ENCODE assay signal across 15 cellular contexts in the genomic region with DNA sequence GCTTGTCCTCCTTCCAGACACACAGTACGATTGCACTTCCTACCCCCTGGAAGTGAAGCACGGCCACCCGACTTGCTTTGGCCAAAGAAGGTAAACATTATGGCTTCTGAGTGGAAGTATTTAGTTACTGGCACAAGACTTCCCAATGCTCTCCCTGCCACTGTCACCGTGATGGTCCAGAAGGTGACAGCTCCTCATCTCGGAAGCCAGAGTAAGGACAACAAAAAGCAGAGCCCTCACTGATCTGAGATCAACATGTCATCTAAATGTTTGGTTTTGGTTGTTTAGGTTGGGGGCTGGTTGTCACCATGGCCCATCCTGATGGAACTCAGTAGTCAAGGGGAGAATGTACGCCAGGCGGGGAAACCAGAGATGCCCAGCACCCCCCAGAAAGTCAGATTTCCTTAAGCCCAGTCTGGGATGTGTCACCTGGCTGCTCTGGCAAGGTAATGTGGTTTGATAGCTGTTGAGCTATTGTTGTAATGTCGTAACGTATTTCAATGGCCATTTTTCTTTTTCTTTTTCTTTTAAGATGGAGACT.
DNase-seq lines count a peak whose midpoint lies in the region; ATAC-seq, FAIRE-seq and TF ChIP-seq lines count a peak whose summit lies in the region.
"Had no signal": no experiment of that assay in that cellular context is flagged by ENCODE, and none has a peak within 500 bp of the region (broad histone marks: within the 10 kb centered on the region; RNA-seq: fewer than 3 reads in every experiment).

No MANE protein-coding gene starts in this region.

- H3K9ac ChIP-seq in Karpas-422 (ENCODE audit: low read length) = no peak overlapping the region
- H3K9ac ChIP-seq: BLaER1 treated with 17β-estradiol and CSF1 and Interleukin-3, amounts not matched to agents 10 nM and 100 nM had no signal

- H3K4me3 ChIP-seq in Karpas-422 (ENCODE audit: low read length) = no peak overlapping the region
- H3K4me3 ChIP-seq in esophagus muscularis mucosa = no peak overlapping the region
- H3K4me3 ChIP-seq in pancreas = no peak overlapping the region
- H3K4me3 ChIP-seq: BLaER1 treated with 17β-estradiol and CSF1 and Interleukin-3, amounts not matched to agents 10 nM and 100 nM had no signal

- 80% methylated on average over 9 of the region's 9 CpGs for WGBS in esophagus muscularis mucosa
- 81 to 82% methylated on average over 9 of the region's 9 CpGs for WGBS in pancreas, 2 donors

- H3K27ac ChIP-seq in Karpas-422 (ENCODE audit: low read length) (no peak overlapping the region), esophagus muscularis mucosa (replicated peaks in 1 of 4) (no peak overlapping the region), pancreas (no peak overlapping the region)
- H3K27ac ChIP-seq: BLaER1 treated with 17β-estradiol and CSF1 and Interleukin-3, amounts not matched to agents 10 nM and 100 nM had no signal

- H3K36me3 ChIP-seq in Karpas-422 (ENCODE audit: insufficient read depth, low read length) (no peaks in the 10 kb centered on the region), esophagus muscularis mucosa (no peaks in the 10 kb centered on the region), pancreas (no peaks in the 10 kb centered on the region)
- H3K36me3 ChIP-seq: BLaER1 treated with 17β-estradiol and CSF1 and Interleukin-3, amounts not matched to agents 10 nM and 100 nM had no signal

- TF ChIP-seq POLR2A in esophagus muscularis mucosa (IDR thresholded peaks at IDR 0.05; ENCODE audit: low read depth) = no peak

- TF ChIP-seq EP300 in esophagus muscularis mucosa (IDR thresholded peaks at IDR 0.05) = no peak

- H3K4me1 ChIP-seq in Karpas-422 (ENCODE audit: low read length) = peaks cover under 1% of the 10 kb centered on the region; the same call in 1 of the 2 replicates
- H3K4me1 ChIP-seq in esophagus muscularis mucosa = no peaks in the 10 kb centered on the region
- H3K4me1 ChIP-seq in pancreas = no peaks in the 10 kb centered on the region
- H3K4me1 ChIP-seq: BLaER1 treated with 17β-estradiol and CSF1 and Interleukin-3, amounts not matched to agents 10 nM and 100 nM had no signal

- peak; percentile 2 for DNase-seq in GM20000 (ENCODE audit: low spot score)
- DNase-seq in Karpas-422 = peak; percentile 25
- DNase-seq in esophagus muscularis mucosa (ENCODE audit: extremely low spot score) = peak; percentile 90
- no peak for DNase-seq in cerebellar cortex (ENCODE audit: low spot score)
- no peak for DNase-seq in DMS79 treated with DMSO at 0.1 percent for 48 hours (lab: John Stamatoyannopoulos, UW)
- DNase-seq in pancreas = no peak
- DNase-seq: CD4-positive, CD25-positive, alpha-beta regulatory T cell; DMS 273 treated with DMSO at 0.1 percent for 48 hours; GOT3; HCEC 1CT; HFFc6 had no signal

- H3K27me3 ChIP-seq in Karpas-422 (ENCODE audit: low read length) = no peaks in the 10 kb centered on the region; the same call in 1 of the 2 replicates
- no peaks in the 10 kb centered on the region for H3K27me3 ChIP-seq in esophagus muscularis mucosa
- no peaks in the 10 kb centered on the region for H3K27me3 ChIP-seq in pancreas
- H3K27me3 ChIP-seq: BLaER1 treated with 17β-estradiol and CSF1 and Interleukin-3, amounts not matched to agents 10 nM and 100 nM had no signal

- ATAC-seq in pancreas = no peak
- ATAC-seq: HepG2 had no signal

- no peak overlapping the region for H2AFZ ChIP-seq in Karpas-422 (ENCODE audit: low read length)

- H3K9me3 ChIP-seq in Karpas-422 (ENCODE audit: low read length) (no peaks in the 10 kb centered on the region), esophagus muscularis mucosa (peaks cover 0 to 12% (median 5%) of the 10 kb centered on the region in 4 donors), pancreas (no peaks in the 10 kb centered on the region)

- H3K9me2 ChIP-seq in Karpas-422 (replicated peaks; ENCODE audit: insufficient read depth, low read length) = no peaks in the 10 kb centered on the region

- no peaks in the 10 kb centered on the region for H3K79me2 ChIP-seq in Karpas-422 (ENCODE audit: low read length)

- no peaks in the 10 kb centered on the region for H4K20me1 ChIP-seq in Karpas-422 (ENCODE audit: insufficient read depth, low read depth, low read length)
- H4K20me1 ChIP-seq: BLaER1 treated with 17β-estradiol and CSF1 and Interleukin-3, amounts not matched to agents 10 nM and 100 nM had no signal

- no peak overlapping the region for H3K4me2 ChIP-seq in Karpas-422 (ENCODE audit: low read depth, low read length, poor library complexity, severe bottlenecking)
- H3K4me2 ChIP-seq: BLaER1 treated with 17β-estradiol and CSF1 and Interleukin-3, amounts not matched to agents 10 nM and 100 nM had no signal

- no peak for FAIRE-seq in pancreas (lab: Jason Lieb, UNC)
- FAIRE-seq: GM12891, HepG2, HTR-8/SVneo had no signal

- TF ChIP-seq CTCF in GM20000 (IDR thresholded peaks at IDR 0.05; ENCODE audit: extremely low read depth, missing control alignments) = no peak
- no peak for TF ChIP-seq CTCF in esophagus muscularis mucosa (IDR thresholded peaks at IDR 0.05)
- TF ChIP-seq CTCF in pancreas (IDR thresholded peaks at IDR 0.05) = no peak

- intact Hi-C loops in esophagus muscularis mucosa (cut with DNase I) (no loop called here), pancreas (cut with DNase I) (no loop called here)

Comparison
In these comparisons a context has a peak if more than half of its experiments do, and no peak if none do; other contexts are left out.
1. DNase-seq: peak in GM20000 (single experiment), Karpas-422 (single experiment) and esophagus muscularis mucosa (single experiment); none in cerebellar cortex (single experiment), DMS79 treated with DMSO at 0.1 percent for 48 hours (single experiment) and pancreas (0 of 6).